Comparison of ENCODE assay signal across 8 cellular contexts in the genomic region with DNA sequence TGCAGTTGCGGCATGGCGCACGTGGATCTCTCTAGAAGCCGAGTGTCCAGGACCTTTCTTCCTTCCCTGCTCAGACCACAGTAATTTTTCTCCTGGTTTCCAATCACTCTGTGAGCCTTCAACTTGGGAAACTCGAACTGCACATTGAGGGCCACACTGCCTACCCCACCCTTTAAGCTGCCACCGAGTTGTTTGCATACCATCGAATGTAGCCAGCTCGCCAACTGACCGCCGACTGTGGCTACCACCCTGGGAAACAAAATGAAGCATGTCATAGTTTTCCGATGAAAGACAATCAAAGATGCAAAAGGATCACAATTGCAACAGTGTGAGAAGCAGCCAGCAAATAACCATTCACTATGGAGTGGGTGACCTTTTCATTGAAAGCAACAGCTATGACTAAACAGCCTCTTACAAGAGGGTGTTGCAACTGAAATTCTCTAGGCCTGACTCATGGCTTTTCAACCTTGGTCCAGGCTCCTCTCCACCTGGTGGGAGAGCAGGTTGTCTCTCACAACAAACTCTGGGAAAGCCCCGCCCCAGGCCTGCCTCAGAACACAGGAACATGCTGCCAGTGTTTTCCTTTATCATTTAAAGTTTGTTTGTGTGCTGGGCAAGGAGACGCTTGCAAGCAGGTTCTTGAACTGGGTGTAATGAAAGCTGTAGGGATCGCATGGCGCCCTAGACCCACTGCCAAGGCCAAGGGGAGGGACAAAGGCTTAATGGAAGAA.
DNase-seq lines count a peak whose midpoint lies in the region; ATAC-seq lines count a peak whose summit lies in the region.

No MANE protein-coding gene starts in this region.

- no peaks in the 10 kb centered on the region for H3K79me1 ChIP-seq in mesendoderm (ENCODE audit: low read length)

- H3K9ac ChIP-seq in HUES64 (ENCODE audit: low read depth, low read length) (peak overlapping the region; percentile 11; the same call in 1 of the 2 replicates), mesendoderm (ENCODE audit: low read length) (no peak overlapping the region)

- H3K4me1 ChIP-seq in HUES64 (ENCODE audit: insufficient read depth, low read length) (peaks cover 13% of the 10 kb centered on the region), mesendoderm (ENCODE audit: control insufficient read depth, low read depth, low read length) (no peaks in the 10 kb centered on the region)

- no peaks in the 10 kb centered on the region for H3K9me3 ChIP-seq in HUES64 (ENCODE audit: insufficient read depth, low read depth, low read length)

- no peaks in the 10 kb centered on the region for H3K27me3 ChIP-seq in HUES64 (ENCODE audit: insufficient read depth, low read length)
- H3K27me3 ChIP-seq in mesendoderm (ENCODE audit: insufficient read depth, low read length, poor library complexity): no peaks in the 10 kb centered on the region

- H3K27ac ChIP-seq in HUES64 (ENCODE audit: low read depth, low read length) (peak overlapping the region; percentile 80), caudate nucleus (ENCODE audit: low read depth, low read length) (peak overlapping the region; percentile 39), mesendoderm (ENCODE audit: low read depth, low read length) (peak overlapping the region; percentile 8)

- H3K36me3 ChIP-seq in HUES64 (ENCODE audit: insufficient read depth, low read length) (no peaks in the 10 kb centered on the region), mesendoderm (ENCODE audit: control insufficient read depth, insufficient read depth, low read length) (no peaks in the 10 kb centered on the region)

- H3K18ac ChIP-seq in mesendoderm (ENCODE audit: low read length): peak overlapping the region; percentile 72

- no peak overlapping the region for H3K23ac ChIP-seq in mesendoderm (ENCODE audit: low read length)

- ATAC-seq in HG03442 (IDR thresholded peaks at IDR 0.05; ENCODE audit: unreplicated experiment) (no peak), GM18870 (IDR thresholded peaks at IDR 0.05; ENCODE audit: unreplicated experiment) (no peak), GM21367 (IDR thresholded peaks at IDR 0.05; ENCODE audit: unreplicated experiment) (no peak)

- DNase-seq in AG08396 (ENCODE audit: low spot score) (peak; percentile 81), caudate nucleus (lab: John Stamatoyannopoulos, UW) (peak in 1 of 61 donors; percentile 16), mesendoderm (peak; percentile 97), NCI-H2171 treated with DMSO at 0.1 percent for 48 hours (lab: John Stamatoyannopoulos, UW) (no peak)

- H3K4me3 ChIP-seq in HUES64 (ENCODE audit: low read length): no peak overlapping the region
- H3K4me3 ChIP-seq in mesendoderm (ENCODE audit: low read length): no peak overlapping the region

- no peak overlapping the region for H4K8ac ChIP-seq in mesendoderm (ENCODE audit: low read depth, low read length)

- H3K56ac ChIP-seq in mesendoderm (ENCODE audit: low read length): no peak overlapping the region

- 73% methylated on average over 15 of the region's 15 CpGs for WGBS in HUES64
- WGBS in mesendoderm (ENCODE audit: extremely low coverage, insufficient coverage, low lambda C conversion rate): no CpG with 5 or more reads among the region's 15 CpGs

- H3K4me2 ChIP-seq in mesendoderm (ENCODE audit: low read length): no peak overlapping the region

- H2BK15ac ChIP-seq in mesendoderm (replicated peaks; ENCODE audit: low read depth): no peak overlapping the region

- H2BK5ac ChIP-seq in mesendoderm (ENCODE audit: low read length): no peak overlapping the region

- no peak overlapping the region for H2BK120ac ChIP-seq in mesendoderm (ENCODE audit: low read depth, low read length)

- no peak overlapping the region for H2AK5ac ChIP-seq in mesendoderm (ENCODE audit: low read length)

- H3K79me2 ChIP-seq in mesendoderm (ENCODE audit: control insufficient read depth, insufficient read depth, low read length): no peaks in the 10 kb centered on the region

- no peak overlapping the region for H4K5ac ChIP-seq in mesendoderm (ENCODE audit: low read length)

- no peak overlapping the region for H3K4ac ChIP-seq in mesendoderm (ENCODE audit: low read depth, low read length)

Comparison
In these comparisons a context has a peak if more than half of its experiments do, and no peak if none do; other contexts are left out.
1. H3K27ac ChIP-seq: peak in every context shown above with its lines; median percentile 80 in HUES64; 39 in caudate nucleus; 8 in mesendoderm.